1 cellular context compared by ENCODE assay signal in genomic region chr7:151987748-151988529, GRCh38.
TF ChIP-seq lines count a peak whose summit lies in the region.

No MANE protein-coding gene starts in this region.

TF ChIP-seq in WTC11, 78 proteins besides CTCF, POLR2A, EP300 and RAD21 (continued from another document):
- TF ChIP-seq USF2 (CRISPR knock-in tag; IDR thresholded peaks at IDR 0.05): no peak
- no peak for TF ChIP-seq GABPB1 (CRISPR knock-in tag; IDR thresholded peaks at IDR 0.05)
- TF ChIP-seq ATF6 (CRISPR knock-in tag; IDR thresholded peaks at IDR 0.05): no peak
- TF ChIP-seq ZNF512 (CRISPR knock-in tag; IDR thresholded peaks at IDR 0.05; ENCODE audit: borderline replicate concordance): no peak
- TF ChIP-seq ZNF281 (CRISPR knock-in tag; IDR thresholded peaks at IDR 0.05): no peak
- TF ChIP-seq FOXK1 (CRISPR knock-in tag; IDR thresholded peaks at IDR 0.05): no peak
- TF ChIP-seq ATF2 (CRISPR knock-in tag; IDR thresholded peaks at IDR 0.05; ENCODE audit: borderline replicate concordance, low read depth): no peak
- TF ChIP-seq TCF7 (CRISPR knock-in tag; IDR thresholded peaks at IDR 0.05; ENCODE audit: low read depth): no peak
- no peak for TF ChIP-seq SOX15 (CRISPR knock-in tag; IDR thresholded peaks at IDR 0.05)
